In genomic region chr15:57706405-57707209, GRCh38 we compare ENCODE assay signal across 1 cellular context.
TF ChIP-seq lines count a peak whose summit lies in the region.

Gene POLR2M (plus strand): TSS chr15:57706714. CDS start chr15:57706843, 129 bp downstream.

TF ChIP-seq in HepG2, 621 proteins besides CTCF, POLR2A, EP300 and RAD21 (continued from another document and continues in another):
- peak; percentile 50; the same call in 1 of the 2 replicates for TF ChIP-seq NFKB2 (CRISPR knock-in tag; IDR thresholded peaks at IDR 0.05; ENCODE audit: borderline replicate concordance)
- peak; percentile 84 for TF ChIP-seq REPIN1 (CRISPR knock-in tag; IDR thresholded peaks at IDR 0.05; ENCODE audit: borderline replicate concordance, low read depth)
- TF ChIP-seq ATF7-NPFF (CRISPR knock-in tag; IDR thresholded peaks at IDR 0.05; ENCODE audit: low read depth) = 0 out of 2 replicates have a peak, but pooled peaks have one; percentile 34
- TF ChIP-seq, protein P1, sequence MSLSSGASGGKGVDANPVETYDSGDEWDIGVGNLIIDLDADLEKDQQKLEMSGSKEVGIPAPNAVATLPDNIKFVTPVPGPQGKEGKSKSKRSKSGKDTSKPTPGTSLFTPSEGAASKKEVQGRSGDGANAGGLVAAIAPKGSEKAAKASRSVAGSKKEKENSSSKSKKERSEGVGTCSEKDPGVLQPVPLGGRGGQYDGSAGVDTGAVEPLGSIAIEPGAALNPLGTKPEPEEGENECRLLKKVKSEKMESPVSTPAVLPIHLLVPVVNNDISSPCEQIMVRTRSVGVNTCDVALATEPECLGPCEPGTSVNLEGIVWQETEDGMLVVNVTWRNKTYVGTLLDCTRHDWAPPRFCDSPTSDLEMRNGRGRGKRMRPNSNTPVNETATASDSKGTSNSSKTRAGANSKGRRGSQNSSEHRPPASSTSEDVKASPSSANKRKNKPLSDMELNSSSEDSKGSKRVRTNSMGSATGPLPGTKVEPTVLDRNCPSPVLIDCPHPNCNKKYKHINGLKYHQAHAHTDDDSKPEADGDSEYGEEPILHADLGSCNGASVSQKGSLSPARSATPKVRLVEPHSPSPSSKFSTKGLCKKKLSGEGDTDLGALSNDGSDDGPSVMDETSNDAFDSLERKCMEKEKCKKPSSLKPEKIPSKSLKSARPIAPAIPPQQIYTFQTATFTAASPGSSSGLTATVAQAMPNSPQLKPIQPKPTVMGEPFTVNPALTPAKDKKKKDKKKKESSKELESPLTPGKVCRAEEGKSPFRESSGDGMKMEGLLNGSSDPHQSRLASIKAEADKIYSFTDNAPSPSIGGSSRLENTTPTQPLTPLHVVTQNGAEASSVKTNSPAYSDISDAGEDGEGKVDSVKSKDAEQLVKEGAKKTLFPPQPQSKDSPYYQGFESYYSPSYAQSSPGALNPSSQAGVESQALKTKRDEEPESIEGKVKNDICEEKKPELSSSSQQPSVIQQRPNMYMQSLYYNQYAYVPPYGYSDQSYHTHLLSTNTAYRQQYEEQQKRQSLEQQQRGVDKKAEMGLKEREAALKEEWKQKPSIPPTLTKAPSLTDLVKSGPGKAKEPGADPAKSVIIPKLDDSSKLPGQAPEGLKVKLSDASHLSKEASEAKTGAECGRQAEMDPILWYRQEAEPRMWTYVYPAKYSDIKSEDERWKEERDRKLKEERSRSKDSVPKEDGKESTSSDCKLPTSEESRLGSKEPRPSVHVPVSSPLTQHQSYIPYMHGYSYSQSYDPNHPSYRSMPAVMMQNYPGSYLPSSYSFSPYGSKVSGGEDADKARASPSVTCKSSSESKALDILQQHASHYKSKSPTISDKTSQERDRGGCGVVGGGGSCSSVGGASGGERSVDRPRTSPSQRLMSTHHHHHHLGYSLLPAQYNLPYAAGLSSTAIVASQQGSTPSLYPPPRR (CRISPR knock-in tag; IDR thresholded peaks at IDR 0.05; ENCODE audit: borderline replicate concordance) = 0 out of 2 replicates have a peak, but pooled peaks have one; percentile 19
- TF ChIP-seq THYN1 (CRISPR knock-in tag; IDR thresholded peaks at IDR 0.05; ENCODE audit: borderline replicate concordance, low read depth) = no peak
- no peak for TF ChIP-seq ZNF496 (CRISPR knock-in tag; IDR thresholded peaks at IDR 0.05; ENCODE audit: insufficient replicate concordance)
- TF ChIP-seq, protein P2, sequence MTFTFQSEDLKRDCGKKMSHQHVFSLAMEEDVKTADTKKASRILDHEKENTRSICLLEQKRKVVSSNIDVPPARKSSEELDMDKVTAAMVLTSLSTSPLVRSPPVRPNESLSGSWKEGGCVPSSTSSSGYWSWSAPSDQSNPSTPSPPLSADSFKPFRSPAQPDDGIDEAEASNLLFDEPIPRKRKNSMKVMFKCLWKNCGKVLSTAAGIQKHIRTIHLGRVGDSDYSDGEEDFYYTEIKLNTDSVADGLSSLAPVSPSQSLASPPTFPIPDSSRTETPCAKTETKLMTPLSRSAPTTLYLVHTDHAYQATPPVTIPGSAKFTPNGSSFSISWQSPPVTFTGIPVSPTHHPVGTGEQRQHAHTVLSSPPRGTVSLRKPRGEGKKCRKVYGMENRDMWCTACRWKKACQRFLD (CRISPR knock-in tag; IDR thresholded peaks at IDR 0.05; ENCODE audit: borderline replicate concordance) = no peak
- TF ChIP-seq ZNF878 (CRISPR knock-in tag; IDR thresholded peaks at IDR 0.05) = peak; percentile 65; the same call in 1 of the 2 replicates
- TF ChIP-seq ZSCAN5A (CRISPR knock-in tag; IDR thresholded peaks at IDR 0.05; ENCODE audit: borderline replicate concordance) = peak; percentile 76; the same call in 1 of the 2 replicates
- TF ChIP-seq, protein P3, sequence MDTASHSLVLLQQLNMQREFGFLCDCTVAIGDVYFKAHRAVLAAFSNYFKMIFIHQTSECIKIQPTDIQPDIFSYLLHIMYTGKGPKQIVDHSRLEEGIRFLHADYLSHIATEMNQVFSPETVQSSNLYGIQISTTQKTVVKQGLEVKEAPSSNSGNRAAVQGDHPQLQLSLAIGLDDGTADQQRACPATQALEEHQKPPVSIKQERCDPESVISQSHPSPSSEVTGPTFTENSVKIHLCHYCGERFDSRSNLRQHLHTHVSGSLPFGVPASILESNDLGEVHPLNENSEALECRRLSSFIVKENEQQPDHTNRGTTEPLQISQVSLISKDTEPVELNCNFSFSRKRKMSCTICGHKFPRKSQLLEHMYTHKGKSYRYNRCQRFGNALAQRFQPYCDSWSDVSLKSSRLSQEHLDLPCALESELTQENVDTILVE (CRISPR knock-in tag; IDR thresholded peaks at IDR 0.05) = peak; percentile 49
- TF ChIP-seq ZNF605 (CRISPR knock-in tag; IDR thresholded peaks at IDR 0.05) = peak; percentile 78; the same call in 1 of the 2 replicates
- TF ChIP-seq ZNF75D (CRISPR knock-in tag; IDR thresholded peaks at IDR 0.05; ENCODE audit: borderline replicate concordance) = 0 out of 2 replicates have a peak, but pooled peaks have one; percentile 54
- TF ChIP-seq, protein P4, sequence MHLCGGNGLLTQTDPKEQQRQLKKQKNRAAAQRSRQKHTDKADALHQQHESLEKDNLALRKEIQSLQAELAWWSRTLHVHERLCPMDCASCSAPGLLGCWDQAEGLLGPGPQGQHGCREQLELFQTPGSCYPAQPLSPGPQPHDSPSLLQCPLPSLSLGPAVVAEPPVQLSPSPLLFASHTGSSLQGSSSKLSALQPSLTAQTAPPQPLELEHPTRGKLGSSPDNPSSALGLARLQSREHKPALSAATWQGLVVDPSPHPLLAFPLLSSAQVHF (CRISPR knock-in tag; IDR thresholded peaks at IDR 0.05) = peak; percentile 32; the same call in 1 of the 2 replicates
- peak; percentile 76 for TF ChIP-seq SAP130 (CRISPR knock-in tag; IDR thresholded peaks at IDR 0.05; ENCODE audit: low read depth)
- TF ChIP-seq ZNF619 (CRISPR knock-in tag; IDR thresholded peaks at IDR 0.05) = peak; percentile 83
- TF ChIP-seq KAT8 (CRISPR knock-in tag; IDR thresholded peaks at IDR 0.05) = peak; percentile 98
- TF ChIP-seq MXI1 (IDR thresholded peaks at IDR 0.05; ENCODE audit: borderline replicate concordance, low read depth, low read length) = peak; percentile 46; the same call in 1 of the 3 replicates
- no peak for TF ChIP-seq SOX13 (IDR thresholded peaks at IDR 0.05)
- TF ChIP-seq SOX13 (CRISPR knock-in tag; conservative IDR thresholded peaks at IDR 0.05 in 1 of 2, IDR thresholded peaks at IDR 0.05 in 1 of 2) = 0 out of 4 replicates have a peak, but pooled peaks of 1 of the 2 experiments have one; percentile 26
- TF ChIP-seq ASH2L (IDR thresholded peaks at IDR 0.05; ENCODE audit: insufficient read length, low read depth, low read length) = peak; percentile 91
- TF ChIP-seq JUND (CRISPR knock-in tag; IDR thresholded peaks at IDR 0.05) = 0 out of 2 replicates have a peak, but pooled peaks have one; percentile 25
- TF ChIP-seq AGO2 (optimal IDR thresholded peaks at IDR 0.05; ENCODE audit: low read depth, low read length) = peak; percentile 68
- TF ChIP-seq ZNF816 (CRISPR knock-in tag; IDR thresholded peaks at IDR 0.05; ENCODE audit: borderline replicate concordance) = no peak
- peak; percentile 48; the same call in 1 of the 2 replicates for TF ChIP-seq ZNF343 (CRISPR knock-in tag; IDR thresholded peaks at IDR 0.05)
- TF ChIP-seq, protein P5, sequence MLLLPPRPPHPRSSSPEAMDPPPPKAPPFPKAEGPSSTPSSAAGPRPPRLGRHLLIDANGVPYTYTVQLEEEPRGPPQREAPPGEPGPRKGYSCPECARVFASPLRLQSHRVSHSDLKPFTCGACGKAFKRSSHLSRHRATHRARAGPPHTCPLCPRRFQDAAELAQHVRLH (CRISPR knock-in tag; IDR thresholded peaks at IDR 0.05; ENCODE audit: borderline replicate concordance, low read depth) = peak; percentile 46; the same call in 1 of the 2 replicates
- 0 out of 2 replicates have a peak, but pooled peaks have one; percentile 23 for TF ChIP-seq PHF21A (CRISPR knock-in tag; IDR thresholded peaks at IDR 0.05)
- TF ChIP-seq HNRNPUL1 (IDR thresholded peaks at IDR 0.05; ENCODE audit: low read depth, low read length) = no peak
- TF ChIP-seq TOE1 (CRISPR knock-in tag; IDR thresholded peaks at IDR 0.05) = peak; percentile 55; the same call in 1 of the 2 replicates
- TF ChIP-seq FOXO4 (CRISPR knock-in tag; conservative IDR thresholded peaks at IDR 0.05) = 0 out of 2 replicates have a peak, but pooled peaks have one; percentile 89
- TF ChIP-seq NFYB (CRISPR knock-in tag; IDR thresholded peaks at IDR 0.05) = peak; percentile 27; the same call in 1 of the 2 replicates
- TF ChIP-seq, protein P6, sequence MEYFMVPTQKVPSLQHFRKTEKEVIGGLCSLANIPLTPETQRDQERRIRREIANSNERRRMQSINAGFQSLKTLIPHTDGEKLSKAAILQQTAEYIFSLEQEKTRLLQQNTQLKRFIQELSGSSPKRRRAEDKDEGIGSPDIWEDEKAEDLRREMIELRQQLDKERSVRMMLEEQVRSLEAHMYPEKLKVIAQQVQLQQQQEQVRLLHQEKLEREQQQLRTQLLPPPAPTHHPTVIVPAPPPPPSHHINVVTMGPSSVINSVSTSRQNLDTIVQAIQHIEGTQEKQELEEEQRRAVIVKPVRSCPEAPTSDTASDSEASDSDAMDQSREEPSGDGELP (IDR thresholded peaks at IDR 0.05; ENCODE audit: borderline replicate concordance, low read depth) = peak; percentile 80; the same call in 1 of the 2 replicates
- TF ChIP-seq STAT5B (CRISPR knock-in tag; IDR thresholded peaks at IDR 0.05) = 0 out of 2 replicates have a peak, but pooled peaks have one; percentile 64
- no peak for TF ChIP-seq MLLT10 (CRISPR knock-in tag; IDR thresholded peaks at IDR 0.05)
- no peak for TF ChIP-seq ATF7 (IDR thresholded peaks at IDR 0.05)
- peak; percentile 77; the same call in 1 of the 2 replicates for TF ChIP-seq ATF7 (CRISPR knock-in tag; IDR thresholded peaks at IDR 0.05)
- TF ChIP-seq ZNF160 (CRISPR knock-in tag; IDR thresholded peaks at IDR 0.05) = no peak
- peak; percentile 48; the same call in 1 of the 2 replicates for TF ChIP-seq MTA1 (CRISPR knock-in tag; IDR thresholded peaks at IDR 0.05; ENCODE audit: borderline replicate concordance)
- peak; percentile 96 for TF ChIP-seq PHF20 (CRISPR knock-in tag; IDR thresholded peaks at IDR 0.05)
- no peak for TF ChIP-seq ZC3H13 (CRISPR knock-in tag; IDR thresholded peaks at IDR 0.05)
- TF ChIP-seq E2F1 (CRISPR knock-in tag; IDR thresholded peaks at IDR 0.05) = peak; percentile 85
- TF ChIP-seq, protein P7, sequence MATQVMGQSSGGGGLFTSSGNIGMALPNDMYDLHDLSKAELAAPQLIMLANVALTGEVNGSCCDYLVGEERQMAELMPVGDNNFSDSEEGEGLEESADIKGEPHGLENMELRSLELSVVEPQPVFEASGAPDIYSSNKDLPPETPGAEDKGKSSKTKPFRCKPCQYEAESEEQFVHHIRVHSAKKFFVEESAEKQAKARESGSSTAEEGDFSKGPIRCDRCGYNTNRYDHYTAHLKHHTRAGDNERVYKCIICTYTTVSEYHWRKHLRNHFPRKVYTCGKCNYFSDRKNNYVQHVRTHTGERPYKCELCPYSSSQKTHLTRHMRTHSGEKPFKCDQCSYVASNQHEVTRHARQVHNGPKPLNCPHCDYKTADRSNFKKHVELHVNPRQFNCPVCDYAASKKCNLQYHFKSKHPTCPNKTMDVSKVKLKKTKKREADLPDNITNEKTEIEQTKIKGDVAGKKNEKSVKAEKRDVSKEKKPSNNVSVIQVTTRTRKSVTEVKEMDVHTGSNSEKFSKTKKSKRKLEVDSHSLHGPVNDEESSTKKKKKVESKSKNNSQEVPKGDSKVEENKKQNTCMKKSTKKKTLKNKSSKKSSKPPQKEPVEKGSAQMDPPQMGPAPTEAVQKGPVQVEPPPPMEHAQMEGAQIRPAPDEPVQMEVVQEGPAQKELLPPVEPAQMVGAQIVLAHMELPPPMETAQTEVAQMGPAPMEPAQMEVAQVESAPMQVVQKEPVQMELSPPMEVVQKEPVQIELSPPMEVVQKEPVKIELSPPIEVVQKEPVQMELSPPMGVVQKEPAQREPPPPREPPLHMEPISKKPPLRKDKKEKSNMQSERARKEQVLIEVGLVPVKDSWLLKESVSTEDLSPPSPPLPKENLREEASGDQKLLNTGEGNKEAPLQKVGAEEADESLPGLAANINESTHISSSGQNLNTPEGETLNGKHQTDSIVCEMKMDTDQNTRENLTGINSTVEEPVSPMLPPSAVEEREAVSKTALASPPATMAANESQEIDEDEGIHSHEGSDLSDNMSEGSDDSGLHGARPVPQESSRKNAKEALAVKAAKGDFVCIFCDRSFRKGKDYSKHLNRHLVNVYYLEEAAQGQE (IDR thresholded peaks at IDR 0.05; ENCODE audit: borderline replicate concordance in 1 of 2, low read depth in 1 of 2, low read length in 2 of 2) = no peak
- TF ChIP-seq SMYD3 (CRISPR knock-in tag; IDR thresholded peaks at IDR 0.05) = peak; percentile 79; the same call in 1 of the 2 replicates
- TF ChIP-seq ZNF446 (CRISPR knock-in tag; IDR thresholded peaks at IDR 0.05) = 0 out of 2 replicates have a peak, but pooled peaks have one; percentile 17
- TF ChIP-seq TBX3 (IDR thresholded peaks at IDR 0.05; ENCODE audit: borderline replicate concordance) = peak; percentile 31; the same call in 1 of the 2 replicates
- TF ChIP-seq SIN3A (IDR thresholded peaks at IDR 0.05; ENCODE audit: borderline replicate concordance, low read depth, low read length) = peak; percentile 56; the same call in 1 of the 2 replicates
- TF ChIP-seq ZNF205 (CRISPR knock-in tag; IDR thresholded peaks at IDR 0.05) = 0 out of 2 replicates have a peak, but pooled peaks have one; percentile 18
- TF ChIP-seq MTF2 (CRISPR knock-in tag; IDR thresholded peaks at IDR 0.05; ENCODE audit: borderline replicate concordance) = peak; percentile 96
- TF ChIP-seq ATM (IDR thresholded peaks at IDR 0.05; ENCODE audit: borderline replicate concordance) = no peak
